Comparison of ENCODE assay signal across 17 cellular contexts in genomic region chr16:71259086-71259485, GRCh38. TPM values are rescaled to one million over a fixed set of nuclear protein-coding genes. Genes with fewer than 3 reads are reported as not detected.
DNase-seq lines count a peak whose midpoint lies in the region; ATAC-seq and TF ChIP-seq lines count a peak whose summit lies in the region.
"Had no signal": no experiment of that assay in that cellular context is flagged by ENCODE, and none has a peak within 500 bp of the region (broad histone marks: within the 10 kb centered on the region; RNA-seq: fewer than 3 reads in every experiment).

No MANE protein-coding gene starts in this region.

- no peaks in the 10 kb centered on the region for H3K36me3 Mint-ChIP-seq in activated CD4-positive, alpha-beta T cell treated with anti-CD3 and anti-CD28 coated beads, Interleukin-2, amount 10 ng/mL, durations not matched to agents 7 days and 5 days (ENCODE audit: low read depth)
- H3K36me3 Mint-ChIP-seq in activated CD4-positive, alpha-beta T cell treated with anti-CD3 and anti-CD28 coated beads for 36 hours (ENCODE audit: low read depth), result no peaks in the 10 kb centered on the region
- H3K36me3 Mint-ChIP-seq in brain, result no peaks in the 10 kb centered on the region
- peaks cover 0 to 5% (median 0%) of the 10 kb centered on the region in 3 donors for H3K36me3 Mint-ChIP-seq in immature natural killer cell

- H3K9me3 Mint-ChIP-seq in activated CD4-positive, alpha-beta T cell treated with anti-CD3 and anti-CD28 coated beads, Interleukin-2, amount 10 ng/mL, durations not matched to agents 7 days and 5 days, result no peaks in the 10 kb centered on the region
- no peaks in the 10 kb centered on the region for H3K9me3 Mint-ChIP-seq in activated CD4-positive, alpha-beta T cell treated with anti-CD3 and anti-CD28 coated beads for 36 hours (ENCODE audit: low read depth)
- H3K9me3 Mint-ChIP-seq in brain (peaks cover 0 to 6% (median 4%) of the 10 kb centered on the region in 5 experiments), immature natural killer cell (no peaks in the 10 kb centered on the region)
- H3K9me3 Mint-ChIP-seq: H9 had no signal

- H3K36me3 ChIP-seq in thymus (ENCODE audit: control insufficient read depth, insufficient read depth) (no peaks in the 10 kb centered on the region), ascending aorta (no peaks in the 10 kb centered on the region)
- H3K36me3 ChIP-seq: BLaER1 treated with 17β-estradiol and CSF1 and Interleukin-3, amounts not matched to agents 10 nM and 100 nM had no signal

- H3K4me3 Mint-ChIP-seq in activated CD4-positive, alpha-beta T cell treated with anti-CD3 and anti-CD28 coated beads, Interleukin-2, amount 10 ng/mL, durations not matched to agents 7 days and 5 days, result no peak overlapping the region
- no peak overlapping the region for H3K4me3 Mint-ChIP-seq in activated CD4-positive, alpha-beta T cell treated with anti-CD3 and anti-CD28 coated beads for 36 hours
- no peak overlapping the region for H3K4me3 Mint-ChIP-seq in brain
- H3K4me3 Mint-ChIP-seq in immature natural killer cell, result peak overlapping the region; percentile 3 to 64 (median 51)
- H3K4me3 Mint-ChIP-seq: H9 had no signal

- H3K27ac Mint-ChIP-seq in activated CD4-positive, alpha-beta T cell treated with anti-CD3 and anti-CD28 coated beads, Interleukin-2, amount 10 ng/mL, durations not matched to agents 7 days and 5 days, result peak overlapping the region; percentile 3
- H3K27ac Mint-ChIP-seq in activated CD4-positive, alpha-beta T cell treated with anti-CD3 and anti-CD28 coated beads for 36 hours, result no peak overlapping the region
- peak overlapping the region in 4 of 5 experiments; percentile 19 to 48 (median 38) for H3K27ac Mint-ChIP-seq in brain
- H3K27ac Mint-ChIP-seq in immature natural killer cell, result peak overlapping the region; percentile 22 to 91 (median 76)
- H3K27ac Mint-ChIP-seq: H9 had no signal

- H3K9me3 ChIP-seq in thymus (ENCODE audit: control insufficient read depth) (no peaks in the 10 kb centered on the region), ascending aorta (no peaks in the 10 kb centered on the region)
- H3K9me3 ChIP-seq: A549; BLaER1 treated with 17β-estradiol and CSF1 and Interleukin-3, amounts not matched to agents 10 nM and 100 nM; Caco-2 had no signal

- H3K4me3 ChIP-seq in thymus (ENCODE audit: low read length) (no peak overlapping the region), ascending aorta (no peak overlapping the region)
- H3K4me3 ChIP-seq: A549; BLaER1 treated with 17β-estradiol and CSF1 and Interleukin-3, amounts not matched to agents 10 nM and 100 nM had no signal

- peak overlapping the region; percentile 43 for H3K27ac ChIP-seq in thymus (ENCODE audit: low read depth)
- H3K27ac ChIP-seq in ascending aorta, result no peak overlapping the region
- H3K27ac ChIP-seq: 22Rv1; A549; BLaER1 treated with 17β-estradiol and CSF1 and Interleukin-3, amounts not matched to agents 10 nM and 100 nM had no signal

- DNase-seq in activated CD4-positive, alpha-beta T cell treated with anti-CD3 and anti-CD28 coated beads, Interleukin-2, amount 10 ng/mL, durations not matched to agents 7 days and 5 days, result no peak
- DNase-seq in activated CD4-positive, alpha-beta T cell treated with anti-CD3 and anti-CD28 coated beads for 36 hours, result no peak
- DNase-seq in immature natural killer cell (peak; percentile 41 to 56 (median 49)), ascending aorta (ENCODE audit: low spot score in 2 of 2) (no peak), H4 (ENCODE audit: low spot score) (no peak)
- DNase-seq: Caco-2, GF-D8, GOT3, H9, IMR-90, KBM-7 had no signal

- peaks cover 21% of the 10 kb centered on the region for H3K27me3 Mint-ChIP-seq in activated CD4-positive, alpha-beta T cell treated with anti-CD3 and anti-CD28 coated beads, Interleukin-2, amount 10 ng/mL, durations not matched to agents 7 days and 5 days
- H3K27me3 Mint-ChIP-seq in activated CD4-positive, alpha-beta T cell treated with anti-CD3 and anti-CD28 coated beads for 36 hours, result peaks cover 26% of the 10 kb centered on the region
- no peaks in the 10 kb centered on the region for H3K27me3 Mint-ChIP-seq in brain
- H3K27me3 Mint-ChIP-seq in immature natural killer cell (ENCODE audit: low read depth in 3 of 3), result no peaks in the 10 kb centered on the region

- no peak for ATAC-seq in activated CD4-positive, alpha-beta T cell treated with anti-CD3 and anti-CD28 coated beads for 36 hours
- ATAC-seq in HG03565 (IDR thresholded peaks at IDR 0.05; ENCODE audit: unreplicated experiment), result no peak
- ATAC-seq: A549 had no signal

- 28% methylated on average over 5 of the region's 5 CpGs for WGBS in thymus

- POLR2A ChIA-PET in activated CD4-positive, alpha-beta T cell treated with anti-CD3 and anti-CD28 coated beads, Interleukin-2, amount 10 ng/mL, durations not matched to agents 7 days and 5 days (lab: Charles Lee), result no interaction called here
- POLR2A ChIA-PET in activated CD4-positive, alpha-beta T cell treated with anti-CD3 and anti-CD28 coated beads for 36 hours (lab: Charles Lee), result no interaction called here

- intact Hi-C loops in activated CD4-positive, alpha-beta T cell treated with anti-CD3 and anti-CD28 coated beads for 36 hours (cut with DNase I, micrococcal nuclease), result no loop called here
- intact Hi-C loops in ascending aorta (cut with DNase I), result no loop called here

- TF ChIP-seq CTCF in brain (conservative IDR thresholded peaks at IDR 0.05) (no peak), ascending aorta (IDR thresholded peaks at IDR 0.05) (no peak)

- CTCF ChIA-PET in activated CD4-positive, alpha-beta T cell treated with anti-CD3 and anti-CD28 coated beads, Interleukin-2, amount 10 ng/mL, durations not matched to agents 7 days and 5 days (lab: Charles Lee), result no interaction called here
- CTCF ChIA-PET in activated CD4-positive, alpha-beta T cell treated with anti-CD3 and anti-CD28 coated beads for 36 hours (lab: Charles Lee), result interaction anchor here (0.8 kb wide), 1 partner anchor 46 kb away, joined by 3 read pairs; no protein-coding TSS in a partner anchor

- H3K4me1 ChIP-seq in thymus (ENCODE audit: control insufficient read depth, insufficient read depth, low read length) (no peaks in the 10 kb centered on the region), ascending aorta (no peaks in the 10 kb centered on the region)
- H3K4me1 ChIP-seq: A549, Caco-2 had no signal

- H3K27me3 ChIP-seq in thymus (ENCODE audit: control insufficient read depth, insufficient read depth), result no peaks in the 10 kb centered on the region
- H3K27me3 ChIP-seq in ascending aorta, result no peaks in the 10 kb centered on the region
- H3K27me3 ChIP-seq: BLaER1 treated with 17β-estradiol and CSF1 and Interleukin-3, amounts not matched to agents 10 nM and 100 nM had no signal

- H3K4me1 Mint-ChIP-seq in activated CD4-positive, alpha-beta T cell treated with anti-CD3 and anti-CD28 coated beads, Interleukin-2, amount 10 ng/mL, durations not matched to agents 7 days and 5 days, result peaks cover 4% of the 10 kb centered on the region
- peaks cover 4% of the 10 kb centered on the region for H3K4me1 Mint-ChIP-seq in activated CD4-positive, alpha-beta T cell treated with anti-CD3 and anti-CD28 coated beads for 36 hours
- H3K4me1 Mint-ChIP-seq in brain (peaks cover 80% of the 10 kb centered on the region), immature natural killer cell (peaks cover 75 to 80% of the 10 kb centered on the region in 2 donors)

RNA-seq across cellular contexts. Expression of gene HYDIN, which starts 28.6 kb away (rescaled TPM):
- not detected for total RNA-seq in activated CD4-positive, alpha-beta T cell treated with anti-CD3 and anti-CD28 coated beads, Interleukin-2, amount 10 ng/mL, durations not matched to agents 7 days and 5 days
- under 1 TPM in 1 of 2 experiments, not detected in 1; 0.32 TPM for total RNA-seq in activated CD4-positive, alpha-beta T cell treated with anti-CD3 and anti-CD28 coated beads for 36 hours
- polyA plus RNA-seq in brain (ENCODE audit: insufficient read depth, low read depth, low replicate concordance) (4.6 TPM), immature natural killer cell (under 1 TPM in 2 of 3 donors, not detected in 1; 0.24 to 0.26 TPM), thymus (0.46 TPM)
- 1.2 TPM for total RNA-seq in ascending aorta
- total RNA-seq in H4 (2014; rRNA removed; shearing (Covaris generic)), result 0.15 and 0.64 TPM in 2 replicates

RNA-seq across cellular contexts. Expression of gene CMTR2, which starts 30.1 kb away (rescaled TPM):
- total RNA-seq in activated CD4-positive, alpha-beta T cell treated with anti-CD3 and anti-CD28 coated beads, Interleukin-2, amount 10 ng/mL, durations not matched to agents 7 days and 5 days, result 10 to 100 TPM; 24.2 to 25.7 TPM
- 10 to 100 TPM; 15.8 to 16.5 TPM for total RNA-seq in activated CD4-positive, alpha-beta T cell treated with anti-CD3 and anti-CD28 coated beads for 36 hours
- polyA plus RNA-seq in brain (ENCODE audit: insufficient read depth, low read depth, low replicate concordance) (4.3 TPM), immature natural killer cell (10 to 100 TPM; 18.6 to 42.9 (median 19.0) TPM), thymus (17.9 TPM)
- 23.1 TPM for total RNA-seq in ascending aorta
- total RNA-seq in H4 (2014; rRNA removed; shearing (Covaris generic)), result 25.1 and 27.0 TPM in 2 replicates

Comparison
In these comparisons a context has a peak if more than half of its experiments do, and no peak if none do; other contexts are left out.
1. DNase-seq: peak in immature natural killer cell (3 of 3); none in activated CD4-positive, alpha-beta T cell treated with anti-CD3 and anti-CD28 coated beads, Interleukin-2, amount 10 ng/mL, durations not matched to agents 7 days and 5 days (single experiment), activated CD4-positive, alpha-beta T cell treated with anti-CD3 and anti-CD28 coated beads for 36 hours (single experiment), ascending aorta (0 of 2) and H4 (single experiment).
2. H3K4me3 Mint-ChIP-seq: peak in immature natural killer cell (5 of 5); none in activated CD4-positive, alpha-beta T cell treated with anti-CD3 and anti-CD28 coated beads, Interleukin-2, amount 10 ng/mL, durations not matched to agents 7 days and 5 days (single experiment), activated CD4-positive, alpha-beta T cell treated with anti-CD3 and anti-CD28 coated beads for 36 hours (single experiment) and brain (0 of 5).